ENCODE assay signal across 16 cellular contexts in genomic region chr1:2408859-2409276, GRCh38.
"Had no signal": no experiment of that assay in that cellular context is flagged by ENCODE, and none has a peak within 500 bp of the region (broad histone marks: within the 10 kb centered on the region; RNA-seq: fewer than 3 reads in every experiment).

No MANE protein-coding gene starts in this region.

- DNase-seq: activated CD4-positive, alpha-beta T cell treated with anti-CD3 and anti-CD28 coated beads, Interleukin-2, amount 50 U/mL, for 1 hour; activated gamma-delta T cell; activated T-cell treated with anti-CD3 and anti-CD28 coated beads for 4 hours; caudate nucleus; effector CD4-positive, alpha-beta T cell; foreskin keratinocyte; head of caudate nucleus; occipital lobe; psoas muscle; sigmoid colon; stimulated activated CD4-positive, alpha-beta T cell treated with anti-CD3 and anti-CD28 coated beads, Interleukin-2, amount 100 ng/mL, for 24 hours; stimulated activated naive CD4-positive, alpha-beta T cell had no signal

- H3K4me3 ChIP-seq: coronary artery, left lung, psoas muscle, sigmoid colon, SK-N-MC, suprapubic skin had no signal

- H3K9me3 ChIP-seq: left lung, psoas muscle, sigmoid colon, suprapubic skin had no signal

- H3K27me3 ChIP-seq: foreskin keratinocyte, left lung, sigmoid colon, suprapubic skin had no signal

- ATAC-seq: foreskin keratinocyte, left lung, psoas muscle had no signal

- H3K4me1 ChIP-seq: foreskin keratinocyte had no signal

- H3K27ac ChIP-seq: coronary artery, foreskin keratinocyte, left lung, psoas muscle, sigmoid colon, SK-N-MC, suprapubic skin had no signal
